Comparison of ENCODE assay signal across 24 cellular contexts in the genomic region with DNA sequence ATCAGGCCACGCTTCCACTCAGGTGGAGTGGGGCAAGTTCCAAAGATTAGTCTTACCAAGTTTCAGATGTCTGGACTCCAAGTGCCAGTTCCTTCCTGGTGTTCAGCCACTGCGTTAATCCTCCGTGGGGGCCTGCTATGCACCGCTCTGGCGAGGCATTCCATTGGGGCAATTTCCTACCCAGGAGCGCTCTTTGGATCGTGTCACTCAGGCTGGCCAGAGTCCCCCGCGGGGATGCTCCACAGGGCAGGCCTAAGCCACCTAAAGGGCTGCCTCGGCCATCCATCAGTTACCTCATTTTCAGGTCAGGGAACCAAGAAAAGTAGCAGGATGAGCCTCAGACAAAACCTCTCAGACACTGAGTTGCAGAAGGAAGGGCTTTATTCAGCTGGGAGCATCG. TPM values are rescaled to one million over a fixed set of nuclear protein-coding genes. Genes with fewer than 3 reads are reported as not detected.
A peak's percentile ranks its signal among the peaks of the same experiment; 100 is the strongest.
DNase-seq lines count a peak whose midpoint lies in the region; ATAC-seq, FAIRE-seq and TF ChIP-seq lines count a peak whose summit lies in the region.
"Had no signal": no experiment of that assay in that cellular context is flagged by ENCODE, and none has a peak within 500 bp of the region (broad histone marks: within the 10 kb centered on the region; RNA-seq: fewer than 3 reads in every experiment).

No MANE protein-coding gene starts in this region.

- H3K9me2 ChIP-seq in SU-DHL-6 (replicated peaks; ENCODE audit: insufficient read depth, low read length): no peaks in the 10 kb centered on the region
- H3K9me2 ChIP-seq: SK-N-SH had no signal

- no peaks in the 10 kb centered on the region for H4K20me1 ChIP-seq in SU-DHL-6 (ENCODE audit: low read depth, low read length)
- no peaks in the 10 kb centered on the region for H4K20me1 ChIP-seq in neural progenitor cell (ENCODE audit: low read depth)

- H3K27me3 ChIP-seq in SU-DHL-6 (ENCODE audit: low read length): no peaks in the 10 kb centered on the region
- no peaks in the 10 kb centered on the region for H3K27me3 ChIP-seq in neural progenitor cell
- H3K27me3 ChIP-seq: BE2C had no signal

- H2AFZ ChIP-seq in SU-DHL-6 (ENCODE audit: low read depth, low read length, severe bottlenecking) (no peak overlapping the region), neural progenitor cell (replicated peaks) (no peak overlapping the region)
- H2AFZ ChIP-seq: GM23248 had no signal

- ATAC-seq in HG02885 (IDR thresholded peaks at IDR 0.05; ENCODE audit: poor library complexity, unreplicated experiment): no peak
- ATAC-seq: Panc1 had no signal

- intact Hi-C loops in kidney (cut with DNase I): no loop called here

- DNase-seq in ELF-1 (ENCODE audit: low read depth, low spot score) (peak; percentile 21), kidney (no peak), neural progenitor cell (ENCODE audit: low spot score) (peak; percentile 42), epidermal melanocyte (ENCODE audit: insufficient read length, low spot score) (no peak), NCI-H226 (no peak), GM19239 (ENCODE audit: insufficient read length, low spot score) (no peak)
- DNase-seq: BE2C, DMS53, GM23248, HCEC 1CT, IMR-90, MV-4-11, NCI-H1105 treated with DMSO at 0.1 percent for 48 hours, NCI-H2081, NCI-H2171, NCI-H526, SIG-M5, SK-N-SH had no signal

- H3K4me1 Mint-ChIP-seq in neural progenitor cell: no peaks in the 10 kb centered on the region

- H3K4me2 ChIP-seq in SU-DHL-6 (ENCODE audit: low read depth, low read length, poor library complexity, severe bottlenecking) (peak overlapping the region; percentile 31), neural progenitor cell (no peak overlapping the region)
- H3K4me2 ChIP-seq: SK-N-SH had no signal

- H3K27ac Mint-ChIP-seq in neural progenitor cell: no peak overlapping the region

- no peaks in the 10 kb centered on the region for H3K27me3 Mint-ChIP-seq in neural progenitor cell (ENCODE audit: insufficient read depth, low read depth)

- H3K4me3 ChIP-seq in SU-DHL-6 (ENCODE audit: insufficient read depth, low read length, poor library complexity, severe bottlenecking) (no peak overlapping the region), kidney (ENCODE audit: low read length in 2 of 2) (no peak overlapping the region), neural progenitor cell (no peak overlapping the region)
- H3K4me3 ChIP-seq: GM23248 had no signal

- H3K9ac ChIP-seq in SU-DHL-6 (ENCODE audit: low read length): peak overlapping the region; percentile 28; the same call in 1 of the 2 replicates
- H3K9ac ChIP-seq in kidney (ENCODE audit: low read length in 2 of 2): no peak overlapping the region
- no peak overlapping the region for H3K9ac ChIP-seq in neural progenitor cell
- H3K9ac ChIP-seq: GM23248, SK-N-SH had no signal

- no peaks in the 10 kb centered on the region for H3K9me3 ChIP-seq in SU-DHL-6 (ENCODE audit: insufficient read depth, low read length)
- peaks cover 0 to 2% of the 10 kb centered on the region in 2 donors for H3K9me3 ChIP-seq in kidney (ENCODE audit: control insufficient read depth in 1 of 2, low read length in 2 of 2)
- H3K9me3 ChIP-seq in neural progenitor cell (ENCODE audit: low read depth): no peaks in the 10 kb centered on the region
- H3K9me3 ChIP-seq: BE2C, SK-N-SH had no signal

- H3K27ac ChIP-seq in SU-DHL-6 (ENCODE audit: low read depth, low read length): peak overlapping the region; percentile 47
- H3K27ac ChIP-seq in kidney (ENCODE audit: low read depth in 2 of 2, low read length in 2 of 2): peak overlapping the region; percentile 1 to 13
- H3K27ac ChIP-seq in neural progenitor cell: no peak overlapping the region
- H3K27ac ChIP-seq: GM23248 had no signal

- H3F3A ChIP-seq in SU-DHL-6 (ENCODE audit: insufficient read depth): no peaks in the 10 kb centered on the region
- H3F3A ChIP-seq in neural progenitor cell (ENCODE audit: low read depth): peaks cover 3% of the 10 kb centered on the region

- peaks cover 10% of the 10 kb centered on the region for H3K9me3 Mint-ChIP-seq in neural progenitor cell

- FAIRE-seq in kidney (lab: Jason Lieb, UNC) (no peak), GM19239 (lab: Jason Lieb, UNC) (no peak)
- FAIRE-seq: A204.1, D721Med had no signal

- peaks cover 25% of the 10 kb centered on the region for H3K36me3 Mint-ChIP-seq in neural progenitor cell

- TF ChIP-seq CTCF in SU-DHL-6 (IDR thresholded peaks at IDR 0.05; ENCODE audit: insufficient read depth, low read length, poor library complexity, severe bottlenecking) (no peak), kidney (IDR thresholded peaks at IDR 0.05; ENCODE audit: borderline replicate concordance, extremely low read depth, insufficient read depth) (no peak), neural progenitor cell (IDR thresholded peaks at IDR 0.05) (no peak)

- H3K79me2 ChIP-seq in SU-DHL-6 (ENCODE audit: insufficient read depth, low read length): no peaks in the 10 kb centered on the region
- no peaks in the 10 kb centered on the region for H3K79me2 ChIP-seq in neural progenitor cell (ENCODE audit: low read depth)

- H3K36me3 ChIP-seq in SU-DHL-6 (ENCODE audit: low read length) (peaks cover 11% of the 10 kb centered on the region), kidney (ENCODE audit: control insufficient read depth in 1 of 2, insufficient read depth in 2 of 2, low read length in 2 of 2) (peaks cover 2 to 4% of the 10 kb centered on the region in 2 donors), neural progenitor cell (no peaks in the 10 kb centered on the region)
- H3K36me3 ChIP-seq: BE2C had no signal

- H3K4me3 Mint-ChIP-seq in neural progenitor cell: no peak overlapping the region

- H3K4me1 ChIP-seq in kidney (ENCODE audit: control insufficient read depth in 1 of 2, insufficient read depth in 1 of 2, low read depth in 1 of 2, low read length in 2 of 2) (no peaks in the 10 kb centered on the region), neural progenitor cell (no peaks in the 10 kb centered on the region)
- H3K4me1 ChIP-seq: BE2C had no signal

RNA-seq across cellular contexts. Expression of gene ZNF320, which starts 6.6 kb away (rescaled TPM):
- total RNA-seq in kidney (25.8 TPM), neural progenitor cell (ENCODE audit: low replicate concordance) (30.1 and 35.5 TPM in 2 replicates)
- 3.2 TPM for polyA plus RNA-seq in kidney (ENCODE audit: insufficient read depth, low read depth, low replicate concordance)

RNA-seq across cellular contexts. Expression of gene ZNF888, which starts 19.2 kb away (rescaled TPM):
- total RNA-seq in kidney: 22.6 TPM
- polyA plus RNA-seq in kidney (ENCODE audit: insufficient read depth, low read depth, low replicate concordance): 3.4 TPM
- 8.9 and 11.6 TPM in 2 replicates for total RNA-seq in neural progenitor cell (ENCODE audit: low replicate concordance)
- total RNA-seq: HT1080 had no signal

RNA-seq across cellular contexts. Expression of gene ZNF468, which starts 46.6 kb away (rescaled TPM):
- 21.1 TPM for total RNA-seq in kidney
- 10.2 TPM for polyA plus RNA-seq in kidney (ENCODE audit: insufficient read depth, low read depth, low replicate concordance)
- total RNA-seq in neural progenitor cell (ENCODE audit: low replicate concordance): 30.4 and 40.7 TPM in 2 replicates

RNA-seq across cellular contexts. Expression of gene ZNF816, which starts 58.6 kb away (rescaled TPM):
- total RNA-seq in kidney: 16.6 TPM
- polyA plus RNA-seq in kidney (ENCODE audit: insufficient read depth, low read depth, low replicate concordance): 4.4 TPM
- 22.9 and 27.7 TPM in 2 replicates for total RNA-seq in neural progenitor cell (ENCODE audit: low replicate concordance)
- total RNA-seq: HT1080 had no signal

Comparison
In these comparisons a context has a peak if more than half of its experiments do, and no peak if none do; other contexts are left out.
1. DNase-seq: peak in ELF-1 (single experiment) and neural progenitor cell (single experiment); none in kidney (single experiment), epidermal melanocyte (single experiment), NCI-H226 (single experiment) and GM19239 (single experiment).